18 cellular contexts compared by ENCODE assay signal in genomic region chr6:1096967-1097765, GRCh38.
DNase-seq lines count a peak whose midpoint lies in the region; ATAC-seq, FAIRE-seq and TF ChIP-seq lines count a peak whose summit lies in the region.
"Had no signal": no experiment of that assay in that cellular context is flagged by ENCODE, and none has a peak within 500 bp of the region (broad histone marks: within the 10 kb centered on the region; RNA-seq: fewer than 3 reads in every experiment).

No MANE protein-coding gene starts in this region.

- peaks cover 37% of the 10 kb centered on the region for H3K27me3 Mint-ChIP-seq in GM23338 (ENCODE audit: insufficient read depth, low read depth, poor library complexity)
- peaks cover 17% of the 10 kb centered on the region for H3K27me3 Mint-ChIP-seq in activated naive CD4-positive, alpha-beta T cell treated with anti-CD3 and anti-CD28 coated beads for 36 hours (ENCODE audit: low read depth)

- H3F3A ChIP-seq in GM23338 (replicated peaks; ENCODE audit: low read depth) = no peaks in the 10 kb centered on the region

- TF ChIP-seq RAD21 in H1 (IDR thresholded peaks at IDR 0.05 in 1 of 2, conservative IDR thresholded peaks at IDR 0.05 in 1 of 2; ENCODE audit: low read depth in 2 of 2, low read length in 2 of 2) = peak; percentile 30 to 38; a peak in 3 of 4 replicates

- H2BK20ac ChIP-seq in H1 (ENCODE audit: low read length) = no peak overlapping the region

- H3K4ac ChIP-seq in H1 (replicated peaks; ENCODE audit: insufficient read length, low read depth, low read length) (no peak overlapping the region), neuronal stem cell (ENCODE audit: low read length) (no peak overlapping the region)

- no peak overlapping the region for H3K4me3 Mint-ChIP-seq in GM23338
- H3K4me3 Mint-ChIP-seq in activated naive CD4-positive, alpha-beta T cell treated with anti-CD3 and anti-CD28 coated beads for 36 hours = no peak overlapping the region
- H3K4me3 Mint-ChIP-seq: B cell; CD4-positive, alpha-beta T cell had no signal

- H3K79me2 ChIP-seq in GM23338 (replicated peaks; ENCODE audit: insufficient read depth) (no peaks in the 10 kb centered on the region), H1 (ENCODE audit: control insufficient read depth in 1 of 2, insufficient read depth in 2 of 2, low read length in 2 of 2) (no peaks in the 10 kb centered on the region)

- no peaks in the 10 kb centered on the region for H3K27me3 ChIP-seq in BLaER1
- peaks cover 36% of the 10 kb centered on the region for H3K27me3 ChIP-seq in GM23338 (ENCODE audit: insufficient read depth)
- H3K27me3 ChIP-seq in H1 (replicated peaks in 1 of 4; ENCODE audit: control insufficient read depth in 3 of 4, extremely low read depth in 1 of 4, insufficient read depth in 3 of 4, low read length in 3 of 4) = peaks cover 27 to 38% (median 34%) of the 10 kb centered on the region in 4 experiments
- no peaks in the 10 kb centered on the region for H3K27me3 ChIP-seq in neuronal stem cell (ENCODE audit: control insufficient read depth in 3 of 3, insufficient read depth in 3 of 3, low read depth in 1 of 3, low read length in 3 of 3)

- H4K8ac ChIP-seq in H1 (ENCODE audit: extremely low read depth, insufficient read depth, low read length) (no peak overlapping the region; the same call in 1 of the 2 replicates), neuronal stem cell (ENCODE audit: low read depth, low read length) (no peak overlapping the region)

- POLR2A ChIA-PET in H1 (lab: Charles Lee; ENCODE audit: partially characterized antibody) = no interaction called here

- H3K79me1 ChIP-seq in H1 (ENCODE audit: low read depth, low read length) = no peaks in the 10 kb centered on the region
- no peaks in the 10 kb centered on the region for H3K79me1 ChIP-seq in neuronal stem cell (ENCODE audit: low read depth, low read length)

- H3K4me3 ChIP-seq in BLaER1 (no peak overlapping the region), GM23338 (no peak overlapping the region), H1 (ENCODE audit: extremely low read depth in 1 of 4, insufficient read depth in 2 of 4, low read depth in 3 of 4, low read length in 4 of 4) (no peak overlapping the region), neuronal stem cell (ENCODE audit: low read length in 2 of 2) (no peak overlapping the region)
- H3K4me3 ChIP-seq: GM23248 had no signal

- H4K91ac ChIP-seq in H1 (replicated peaks; ENCODE audit: insufficient read length, low read length) (no peak overlapping the region), neuronal stem cell (ENCODE audit: low read depth, low read length, poor library complexity) (no peak overlapping the region)

- no peak overlapping the region for H4K5ac ChIP-seq in H1 (ENCODE audit: insufficient read length, low read depth, low read length)

- H3K14ac ChIP-seq in H1 (ENCODE audit: insufficient read length) (no peak overlapping the region), neuronal stem cell (ENCODE audit: low read length) (no peak overlapping the region)

- H2BK15ac ChIP-seq in H1 (ENCODE audit: low read length) (no peak overlapping the region), neuronal stem cell (ENCODE audit: low read length) (no peak overlapping the region)

- H2BK12ac ChIP-seq in H1 (ENCODE audit: low read depth, low read length) = no peak overlapping the region
- no peak overlapping the region for H2BK12ac ChIP-seq in neuronal stem cell (ENCODE audit: low read length)

- peaks cover 1% of the 10 kb centered on the region; the same call in 1 of the 2 replicates for H3K23me2 ChIP-seq in H1 (ENCODE audit: low read depth, low read length)

- H3K9ac ChIP-seq in BLaER1 = no peak overlapping the region
- no peak overlapping the region for H3K9ac ChIP-seq in H1 (replicated peaks in 1 of 4; ENCODE audit: extremely low read depth in 1 of 4, low read depth in 3 of 4, low read length in 3 of 4)
- no peak overlapping the region for H3K9ac ChIP-seq in neuronal stem cell (ENCODE audit: low read depth, low read length, poor library complexity)
- H3K9ac ChIP-seq: GM23248 had no signal

- H3K4me2 ChIP-seq in BLaER1 (peak overlapping the region; percentile 43), GM23338 (no peak overlapping the region), H1 (ENCODE audit: insufficient read depth in 1 of 2, low read depth in 2 of 2, low read length in 2 of 2) (no peak overlapping the region), neuronal stem cell (ENCODE audit: insufficient read depth, low read length, poor library complexity, severe bottlenecking) (no peak overlapping the region)

- H3K27ac Mint-ChIP-seq in GM23338 = no peak overlapping the region
- no peak overlapping the region for H3K27ac Mint-ChIP-seq in activated naive CD4-positive, alpha-beta T cell treated with anti-CD3 and anti-CD28 coated beads for 36 hours
- H3K27ac Mint-ChIP-seq: B cell; CD4-positive, alpha-beta T cell had no signal

- TF ChIP-seq CTCF in GM23338 (conservative IDR thresholded peaks at IDR 0.05; ENCODE audit: low read depth in 2 of 2) = peak in 1 of 2 experiments; percentile 11; a peak in 1 of 4 replicates
- TF ChIP-seq CTCF in H1 (IDR thresholded peaks at IDR 0.05; ENCODE audit: control extremely low read depth in 1 of 3, insufficient read depth in 1 of 3, low read depth in 1 of 3, low read length in 3 of 3) = no peak; a peak in 1 of 4 replicates

- H3K18ac ChIP-seq in H1 (ENCODE audit: extremely low read depth, low read length) (no peak overlapping the region), neuronal stem cell (ENCODE audit: low read length) (peak overlapping the region; percentile 21)

- H2AK5ac ChIP-seq in H1 (ENCODE audit: low read depth, low read length) (no peak overlapping the region), neuronal stem cell (ENCODE audit: low read depth, low read length) (no peak overlapping the region)

- peak; percentile 59 for ATAC-seq in GM23338
- ATAC-seq: HCT116 had no signal

- no peak for FAIRE-seq in H1 (lab: Jason Lieb, UNC)
- FAIRE-seq: D721Med, G401.6, GM12891 had no signal

- H3K9me2 ChIP-seq in GM23338 (ENCODE audit: insufficient read depth) = no peaks in the 10 kb centered on the region; the same call in 1 of the 2 replicates

- TF ChIP-seq EP300 in H1 (IDR thresholded peaks at IDR 0.05; ENCODE audit: borderline replicate concordance in 1 of 2, low read depth in 2 of 2, low read length in 2 of 2) = no peak

- no peak for TF ChIP-seq POLR2A in H1 (IDR thresholded peaks at IDR 0.05; ENCODE audit: control extremely low read depth in 1 of 2, low read depth in 2 of 2, low read length in 2 of 2)

- no peak overlapping the region for H2AFZ ChIP-seq in GM23338
- H2AFZ ChIP-seq in H1 (ENCODE audit: low read length) = no peak overlapping the region
- H2AFZ ChIP-seq in neuronal stem cell (ENCODE audit: low read length) = no peak overlapping the region
- H2AFZ ChIP-seq: GM23248 had no signal

- DNase-seq in GM23338 (ENCODE audit: low spot score) = no peak
- DNase-seq in H1 (ENCODE audit: low read depth in 1 of 2, low spot score in 2 of 2) = no peak
- DNase-seq in neuronal stem cell (ENCODE audit: low spot score) = no peak
- no peak for DNase-seq in SIG-M5 (lab: John Stamatoyannopoulos, UW)
- DNase-seq in NCI-H2171 treated with DMSO at 0.1 percent for 48 hours (lab: John Stamatoyannopoulos, UW) = no peak
- no peak for DNase-seq in activated naive CD4-positive, alpha-beta T cell treated with anti-CD3 and anti-CD28 coated beads for 36 hours
- DNase-seq in retina = no peak
- DNase-seq: Caco-2; CD4-positive, alpha-beta T cell; GM23248; H7 had no signal

- H2BK120ac ChIP-seq in H1 (replicated peaks; ENCODE audit: low read depth, low read length) = no peak overlapping the region
- no peak overlapping the region for H2BK120ac ChIP-seq in neuronal stem cell (ENCODE audit: low read depth, low read length)

- H3K27ac ChIP-seq in BLaER1 (no peak overlapping the region; the same call in 1 of the 2 replicates), GM23338 (ENCODE audit: low read depth) (no peak overlapping the region), H1 (ENCODE audit: low read depth, low read length) (no peak overlapping the region), neuronal stem cell (replicated peaks; ENCODE audit: low read length) (no peak overlapping the region)
- H3K27ac ChIP-seq: C4-2B, GM23248 had no signal

- intact Hi-C loops in activated naive CD4-positive, alpha-beta T cell treated with anti-CD3 and anti-CD28 coated beads for 36 hours (cut with micrococcal nuclease) = no loop called here

- 89% methylated on average over 11 of the region's 11 CpGs; no CpG with 5 or more reads in 1 of the 2 experiments for WGBS in H1 (ENCODE audit: extremely low coverage in 1 of 2, insufficient coverage in 1 of 2, insufficient read length in 1 of 2, insufficient replicate concordance in 2 of 2, low coverage in 1 of 2, low lambda C conversion rate in 2 of 2, missing lambda C conversion rate in 1 of 2), 2 experiments
- WGBS in neuronal stem cell (ENCODE audit: extremely low coverage in 2 of 2, insufficient read length in 2 of 2, insufficient replicate concordance in 1 of 2), 2 donors = no CpG with 5 or more reads among the region's 11 CpGs

- H3K36me3 Mint-ChIP-seq in GM23338 (ENCODE audit: low read depth) = no peaks in the 10 kb centered on the region
- no peaks in the 10 kb centered on the region for H3K36me3 Mint-ChIP-seq in activated naive CD4-positive, alpha-beta T cell treated with anti-CD3 and anti-CD28 coated beads for 36 hours (ENCODE audit: low read depth)

- H3K4me1 Mint-ChIP-seq in GM23338 = peaks cover 5% of the 10 kb centered on the region; the same call in 2 of the 3 replicates
- no peaks in the 10 kb centered on the region for H3K4me1 Mint-ChIP-seq in activated naive CD4-positive, alpha-beta T cell treated with anti-CD3 and anti-CD28 coated beads for 36 hours (ENCODE audit: low read depth)
- H3K4me1 Mint-ChIP-seq: B cell had no signal

- H2BK5ac ChIP-seq in H1 (ENCODE audit: low read depth, low read length) = no peak overlapping the region
- no peak overlapping the region for H2BK5ac ChIP-seq in neuronal stem cell (ENCODE audit: low read length)

- H3K36me3 ChIP-seq in BLaER1 = no peaks in the 10 kb centered on the region
- no peaks in the 10 kb centered on the region for H3K36me3 ChIP-seq in GM23338 (ENCODE audit: insufficient read depth)
- H3K36me3 ChIP-seq in H1 (ENCODE audit: control insufficient read depth in 2 of 4, insufficient read depth in 4 of 4, low read length in 3 of 4) = no peaks in the 10 kb centered on the region
- H3K36me3 ChIP-seq in neuronal stem cell (replicated peaks in 1 of 2; ENCODE audit: control insufficient read depth in 2 of 2, insufficient read depth in 2 of 2, low read length in 2 of 2) = no peaks in the 10 kb centered on the region

- no peaks in the 10 kb centered on the region; the same call in 2 of the 3 replicates for H3K9me3 Mint-ChIP-seq in GM23338
- no peaks in the 10 kb centered on the region for H3K9me3 Mint-ChIP-seq in activated naive CD4-positive, alpha-beta T cell treated with anti-CD3 and anti-CD28 coated beads for 36 hours
- H3K9me3 Mint-ChIP-seq: CD4-positive, alpha-beta T cell had no signal

- no peaks in the 10 kb centered on the region for H4K20me1 ChIP-seq in BLaER1
- H4K20me1 ChIP-seq in GM23338 (replicated peaks; ENCODE audit: insufficient read depth) = no peaks in the 10 kb centered on the region; the same call in 1 of the 2 replicates
- peaks cover 2% of the 10 kb centered on the region in 2 experiments for H4K20me1 ChIP-seq in H1 (replicated peaks in 1 of 2; ENCODE audit: control insufficient read depth in 1 of 2, insufficient read depth in 2 of 2, low read length in 2 of 2)

- CTCF ChIA-PET in H1 (lab: Charles Lee; ENCODE audit: partially characterized antibody) = interaction anchor here (0.8 to 0.9 kb wide), 2 partner anchors 10 to 34 kb away, joined by 3 read pairs; no protein-coding TSS in a partner anchor
- CTCF ChIA-PET in activated naive CD4-positive, alpha-beta T cell treated with anti-CD3 and anti-CD28 coated beads for 36 hours (lab: Charles Lee) = no interaction called here

- H3K9me3 ChIP-seq in BLaER1 (peaks cover 16% of the 10 kb centered on the region), H1 (ENCODE audit: insufficient read depth in 2 of 2, low read depth in 1 of 2, low read length in 1 of 2) (no peaks in the 10 kb centered on the region), neuronal stem cell (replicated peaks in 1 of 2; ENCODE audit: control insufficient read depth in 2 of 2, insufficient read depth in 1 of 2, low read depth in 1 of 2, low read length in 2 of 2) (no peaks in the 10 kb centered on the region)
- H3K9me3 ChIP-seq: Caco-2 had no signal

- peaks cover 14% of the 10 kb centered on the region for H3K4me1 ChIP-seq in BLaER1
- H3K4me1 ChIP-seq in GM23338 (ENCODE audit: insufficient read depth) = no peaks in the 10 kb centered on the region
- no peaks in the 10 kb centered on the region for H3K4me1 ChIP-seq in H1 (replicated peaks in 1 of 4; ENCODE audit: control insufficient read depth in 3 of 4, insufficient read depth in 4 of 4, low read length in 3 of 4)
- no peaks in the 10 kb centered on the region for H3K4me1 ChIP-seq in neuronal stem cell (ENCODE audit: control insufficient read depth in 2 of 2, insufficient read depth in 1 of 2, low read depth in 1 of 2, low read length in 2 of 2)
- H3K4me1 ChIP-seq: Caco-2 had no signal

- no peak overlapping the region for H3K56ac ChIP-seq in H1 (replicated peaks; ENCODE audit: insufficient read length, low read depth, low read length)

- H3K23ac ChIP-seq in H1 (ENCODE audit: insufficient read length) (no peak overlapping the region), neuronal stem cell (ENCODE audit: low read depth, low read length, poor library complexity) (no peak overlapping the region)
